ENCODE assay signal across 29 cellular contexts in the genomic region with DNA sequence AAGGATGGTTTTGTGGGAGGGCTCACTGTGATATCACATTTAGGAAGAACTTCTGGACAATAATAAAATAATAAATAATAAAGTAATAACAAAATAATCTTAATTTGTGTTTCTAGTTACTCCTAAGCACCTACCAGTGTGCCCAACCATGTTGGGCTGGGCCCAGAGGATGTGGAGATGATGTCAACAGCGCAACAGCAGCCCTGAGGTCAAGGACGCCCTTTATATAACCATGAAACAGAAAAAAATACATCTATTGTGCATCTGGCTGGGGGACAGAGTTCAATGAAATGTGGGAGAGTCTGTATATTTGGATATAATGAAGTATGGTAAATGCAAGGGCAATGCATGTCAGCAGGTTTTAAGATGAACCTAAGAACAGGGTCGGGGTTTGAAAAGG.
"Had no signal": no experiment of that assay in that cellular context is flagged by ENCODE, and none has a peak within 500 bp of the region (broad histone marks: within the 10 kb centered on the region; RNA-seq: fewer than 3 reads in every experiment).

No MANE protein-coding gene starts in this region.

- H3K36me3 ChIP-seq: neural progenitor cell, pancreas, spleen, suprapubic skin, tibial artery, transverse colon, upper lobe of right lung, uterus had no signal

- H3K36me3 Mint-ChIP-seq: natural killer cell; neural progenitor cell; stimulated activated memory B cell treated with anti-CD40 and anti-IgM and Interleukin-4, amounts not matched to agents 10 μg/mL and 1 μg/mL and 100 μg/mL, for 72 hours; type B pancreatic cell had no signal

- H3K27me3 ChIP-seq: neural progenitor cell, pancreas, spleen, testis, tibial artery, transverse colon, upper lobe of right lung, uterus had no signal

- H3K4me2 ChIP-seq: neural progenitor cell, smooth muscle cell had no signal

- H2AFZ ChIP-seq: neural progenitor cell had no signal

- FAIRE-seq: pancreas had no signal

- H3K9me3 ChIP-seq: pancreas, psoas muscle, suprapubic skin, testis, tibial artery, transverse colon, upper lobe of right lung, uterus had no signal

- H3K4me1 Mint-ChIP-seq: nephron; neural progenitor cell; stimulated activated memory B cell treated with anti-CD40 and anti-IgM and Interleukin-4, amounts not matched to agents 10 μg/mL and 1 μg/mL and 100 μg/mL, for 72 hours; stimulated activated naive CD8-positive, alpha-beta T cell treated with anti-CD3 and anti-CD28 coated beads, Interleukin-15, amount 100 ng/mL, for 72 hours had no signal

- H3K27me3 Mint-ChIP-seq: stimulated activated memory B cell treated with anti-CD40 and anti-IgM and Interleukin-4, amounts not matched to agents 10 μg/mL and 1 μg/mL and 100 μg/mL, for 72 hours; stimulated activated naive CD8-positive, alpha-beta T cell treated with anti-CD3 and anti-CD28 coated beads, Interleukin-15, amount 100 ng/mL, for 72 hours had no signal

- H3K9me3 Mint-ChIP-seq: natural killer cell, nephron, neural progenitor cell, type B pancreatic cell had no signal

- DNase-seq: naive thymus-derived CD4-positive, alpha-beta T cell; natural killer cell; occipital lobe; pancreas; psoas muscle; right cardiac atrium; spleen; stimulated activated CD4-positive, alpha-beta T cell treated with anti-CD3 and anti-CD28 coated beads, Interleukin-12 subunit alpha, Interleukin-12 subunit beta, amount 100 ng/mL, for 4 hours; stimulated activated CD4-positive, alpha-beta T cell treated with anti-CD3 and anti-CD28 coated beads, Interleukin-1b, Interleukin-23, amount 100 ng/mL, for 48 hours; stimulated activated CD4-positive, alpha-beta T cell treated with anti-CD3 and anti-CD28 coated beads, Interleukin-4, amount 100 ng/mL, for 1 hour; stimulated activated CD4-positive, alpha-beta T cell treated with anti-CD3 and anti-CD28 coated beads, Interleukin-4, amount 100 ng/mL, for 4 hours; stimulated activated CD8-positive, alpha-beta memory T cell treated with anti-CD3 and anti-CD28 coated beads, Interleukin-4, amount 100 ng/mL, for 48 hours; stimulated activated naive CD4-positive, alpha-beta T cell; stimulated activated naive CD8-positive, alpha-beta T cell treated with anti-CD3 and anti-CD28 coated beads, Interleukin-15, amount 100 ng/mL, for 72 hours; stimulated activated naive CD8-positive, alpha-beta T cell treated with anti-CD3 and anti-CD28 coated beads, Interleukin-15, Interleukin-2, amounts not matched to agents 100 U/mL and 50 U/mL, for 24 hours; substantia nigra; testis; tibial artery; transverse colon; upper lobe of right lung; uterus had no signal

- ATAC-seq: naive thymus-derived CD4-positive, alpha-beta T cell; natural killer cell; psoas muscle; right cardiac atrium; sciatic nerve; stimulated activated memory B cell treated with anti-CD40 and anti-IgM and Interleukin-4, amounts not matched to agents 10 μg/mL and 1 μg/mL and 100 μg/mL, for 72 hours; stimulated activated naive CD8-positive, alpha-beta T cell treated with anti-CD3 and anti-CD28 coated beads, Interleukin-15, amount 100 ng/mL, for 72 hours; stimulated activated naive CD8-positive, alpha-beta T cell treated with anti-CD3 and anti-CD28 coated beads, Interleukin-15, Interleukin-2, amounts not matched to agents 100 U/mL and 50 U/mL, for 24 hours; upper lobe of right lung had no signal

- H3K27ac Mint-ChIP-seq: natural killer cell; nephron; neural progenitor cell; stimulated activated memory B cell treated with anti-CD40 and anti-IgM and Interleukin-4, amounts not matched to agents 10 μg/mL and 1 μg/mL and 100 μg/mL, for 72 hours; type B pancreatic cell had no signal

- H3K4me1 ChIP-seq: neural progenitor cell, psoas muscle, spleen, suprapubic skin, testis, tibial artery, transverse colon, upper lobe of right lung, uterus had no signal

- H3K9ac ChIP-seq: neural progenitor cell had no signal

- H3K4me3 Mint-ChIP-seq: naive thymus-derived CD4-positive, alpha-beta T cell; natural killer cell; nephron; neural progenitor cell; stimulated activated memory B cell treated with anti-CD40 and anti-IgM and Interleukin-4, amounts not matched to agents 10 μg/mL and 1 μg/mL and 100 μg/mL, for 72 hours; stimulated activated naive CD8-positive, alpha-beta T cell treated with anti-CD3 and anti-CD28 coated beads, Interleukin-15, amount 100 ng/mL, for 72 hours; type B pancreatic cell had no signal

- H3K4me3 ChIP-seq: neural progenitor cell, pancreas, psoas muscle, skin epidermis, smooth muscle cell, spleen, suprapubic skin, testis, tibial artery, transverse colon, upper lobe of right lung, uterus had no signal

- H3K27ac ChIP-seq: neural progenitor cell, psoas muscle, skin epidermis, spleen, suprapubic skin, testis, tibial artery, transverse colon, upper lobe of right lung, uterus had no signal
